ENCODE assay signal across 1 cellular context in the genomic region with DNA sequence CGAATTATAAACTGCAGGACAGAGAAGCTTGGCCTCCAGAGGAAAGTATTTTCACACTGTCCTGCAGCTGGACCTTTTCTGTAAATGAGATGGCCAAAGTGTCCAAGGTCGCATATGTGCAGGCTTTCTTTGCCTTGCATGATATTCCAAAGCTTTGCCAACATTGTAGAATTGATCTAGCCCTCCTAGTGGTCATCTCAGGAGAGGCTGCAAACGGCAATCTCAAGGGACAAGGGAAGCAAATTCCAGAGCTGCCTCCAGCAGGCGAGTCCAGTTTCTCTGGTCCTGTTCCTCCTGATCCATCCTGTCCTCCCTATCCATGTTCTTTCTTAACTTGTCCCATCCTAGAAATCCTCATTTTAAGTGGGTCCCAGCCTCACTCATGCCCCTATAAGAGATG.
TF ChIP-seq lines count a peak whose summit lies in the region.

No MANE protein-coding gene starts in this region.

TF ChIP-seq in WTC11, 78 proteins besides CTCF, POLR2A, EP300 and RAD21 (continued from another document):
- TF ChIP-seq, protein P1, sequence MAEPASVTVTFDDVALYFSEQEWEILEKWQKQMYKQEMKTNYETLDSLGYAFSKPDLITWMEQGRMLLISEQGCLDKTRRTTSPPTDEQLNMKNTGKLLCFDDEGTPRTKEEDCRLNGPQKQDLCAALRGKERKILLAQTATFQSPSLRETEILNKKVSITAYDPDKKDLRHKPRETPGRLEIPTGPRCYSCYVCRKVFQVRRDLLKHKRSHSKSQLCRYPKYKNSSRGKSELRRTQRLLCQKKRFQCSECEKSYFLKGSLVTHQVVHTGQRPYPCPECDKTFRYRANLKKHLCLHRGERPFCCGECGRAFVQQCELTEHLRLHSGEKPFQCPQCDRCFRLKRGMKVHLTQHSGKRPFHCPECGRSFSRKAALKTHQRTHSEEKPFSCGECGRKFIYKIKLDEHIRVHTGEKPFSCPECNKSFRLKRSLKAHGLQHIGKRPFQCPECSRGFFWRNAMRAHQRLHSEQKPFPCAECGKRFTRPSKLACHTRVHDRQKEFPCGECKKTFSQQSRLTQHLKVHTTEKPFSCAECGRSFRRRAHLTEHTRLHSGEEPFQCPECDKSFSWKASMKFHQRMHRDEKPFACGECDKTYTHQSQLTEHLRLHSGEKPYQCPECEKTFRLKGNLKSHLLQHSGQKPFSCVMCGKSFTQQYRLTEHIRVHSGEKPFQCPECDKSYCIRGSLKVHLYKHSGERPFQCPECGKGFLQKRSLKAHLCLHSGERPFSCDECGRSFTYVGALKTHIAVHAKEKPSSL (CRISPR knock-in tag; conservative IDR thresholded peaks at IDR 0.05) = no peak
- TF ChIP-seq JUN (CRISPR knock-in tag; IDR thresholded peaks at IDR 0.05) = no peak
- TF ChIP-seq, protein P2, sequence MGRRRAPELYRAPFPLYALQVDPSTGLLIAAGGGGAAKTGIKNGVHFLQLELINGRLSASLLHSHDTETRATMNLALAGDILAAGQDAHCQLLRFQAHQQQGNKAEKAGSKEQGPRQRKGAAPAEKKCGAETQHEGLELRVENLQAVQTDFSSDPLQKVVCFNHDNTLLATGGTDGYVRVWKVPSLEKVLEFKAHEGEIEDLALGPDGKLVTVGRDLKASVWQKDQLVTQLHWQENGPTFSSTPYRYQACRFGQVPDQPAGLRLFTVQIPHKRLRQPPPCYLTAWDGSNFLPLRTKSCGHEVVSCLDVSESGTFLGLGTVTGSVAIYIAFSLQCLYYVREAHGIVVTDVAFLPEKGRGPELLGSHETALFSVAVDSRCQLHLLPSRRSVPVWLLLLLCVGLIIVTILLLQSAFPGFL (CRISPR knock-in tag; IDR thresholded peaks at IDR 0.05; ENCODE audit: borderline replicate concordance) = no peak
- TF ChIP-seq GRHL2 (CRISPR knock-in tag; IDR thresholded peaks at IDR 0.05; ENCODE audit: insufficient replicate concordance, severe bottlenecking) = no peak
- no peak for TF ChIP-seq TP53 (CRISPR knock-in tag; IDR thresholded peaks at IDR 0.05)
- TF ChIP-seq, protein P3, sequence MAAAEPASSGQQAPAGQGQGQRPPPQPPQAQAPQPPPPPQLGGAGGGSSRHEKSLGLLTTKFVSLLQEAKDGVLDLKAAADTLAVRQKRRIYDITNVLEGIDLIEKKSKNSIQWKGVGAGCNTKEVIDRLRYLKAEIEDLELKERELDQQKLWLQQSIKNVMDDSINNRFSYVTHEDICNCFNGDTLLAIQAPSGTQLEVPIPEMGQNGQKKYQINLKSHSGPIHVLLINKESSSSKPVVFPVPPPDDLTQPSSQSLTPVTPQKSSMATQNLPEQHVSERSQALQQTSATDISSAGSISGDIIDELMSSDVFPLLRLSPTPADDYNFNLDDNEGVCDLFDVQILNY (CRISPR knock-in tag; IDR thresholded peaks at IDR 0.05) = no peak
- TF ChIP-seq, protein P4, sequence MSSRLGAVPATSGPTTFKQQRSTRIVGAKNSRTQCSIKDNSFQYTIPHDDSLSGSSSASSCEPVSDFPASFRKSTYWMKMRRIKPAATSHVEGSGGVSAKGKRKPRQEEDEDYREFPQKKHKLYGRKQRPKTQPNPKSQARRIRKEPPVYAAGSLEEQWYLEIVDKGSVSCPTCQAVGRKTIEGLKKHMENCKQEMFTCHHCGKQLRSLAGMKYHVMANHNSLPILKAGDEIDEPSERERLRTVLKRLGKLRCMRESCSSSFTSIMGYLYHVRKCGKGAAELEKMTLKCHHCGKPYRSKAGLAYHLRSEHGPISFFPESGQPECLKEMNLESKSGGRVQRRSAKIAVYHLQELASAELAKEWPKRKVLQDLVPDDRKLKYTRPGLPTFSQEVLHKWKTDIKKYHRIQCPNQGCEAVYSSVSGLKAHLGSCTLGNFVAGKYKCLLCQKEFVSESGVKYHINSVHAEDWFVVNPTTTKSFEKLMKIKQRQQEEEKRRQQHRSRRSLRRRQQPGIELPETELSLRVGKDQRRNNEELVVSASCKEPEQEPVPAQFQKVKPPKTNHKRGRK (CRISPR knock-in tag; IDR thresholded peaks at IDR 0.05; ENCODE audit: borderline replicate concordance) = no peak
- TF ChIP-seq, protein P5, sequence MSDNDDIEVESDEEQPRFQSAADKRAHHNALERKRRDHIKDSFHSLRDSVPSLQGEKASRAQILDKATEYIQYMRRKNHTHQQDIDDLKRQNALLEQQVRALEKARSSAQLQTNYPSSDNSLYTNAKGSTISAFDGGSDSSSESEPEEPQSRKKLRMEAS (CRISPR knock-in tag; IDR thresholded peaks at IDR 0.05) = no peak
- TF ChIP-seq, protein P6, sequence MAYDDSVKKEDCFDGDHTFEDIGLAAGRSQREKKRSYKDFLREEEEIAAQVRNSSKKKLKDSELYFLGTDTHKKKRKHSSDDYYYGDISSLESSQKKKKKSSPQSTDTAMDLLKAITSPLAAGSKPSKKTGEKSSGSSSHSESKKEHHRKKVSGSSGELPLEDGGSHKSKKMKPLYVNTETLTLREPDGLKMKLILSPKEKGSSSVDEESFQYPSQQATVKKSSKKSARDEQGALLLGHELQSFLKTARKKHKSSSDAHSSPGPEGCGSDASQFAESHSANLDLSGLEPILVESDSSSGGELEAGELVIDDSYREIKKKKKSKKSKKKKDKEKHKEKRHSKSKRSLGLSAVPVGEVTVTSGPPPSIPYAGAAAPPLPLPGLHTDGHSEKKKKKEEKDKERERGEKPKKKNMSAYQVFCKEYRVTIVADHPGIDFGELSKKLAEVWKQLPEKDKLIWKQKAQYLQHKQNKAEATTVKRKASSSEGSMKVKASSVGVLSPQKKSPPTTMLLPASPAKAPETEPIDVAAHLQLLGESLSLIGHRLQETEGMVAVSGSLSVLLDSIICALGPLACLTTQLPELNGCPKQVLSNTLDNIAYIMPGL (CRISPR knock-in tag; IDR thresholded peaks at IDR 0.05) = no peak
